Comparison of ENCODE assay signal across 15 cellular contexts in genomic region chr3:14415501-14415900, GRCh38. TPM values are rescaled to one million over a fixed set of nuclear protein-coding genes. Genes with fewer than 3 reads are reported as not detected.
DNase-seq lines count a peak whose midpoint lies in the region; ATAC-seq and TF ChIP-seq lines count a peak whose summit lies in the region.
"Had no signal": no experiment of that assay in that cellular context is flagged by ENCODE, and none has a peak within 500 bp of the region (broad histone marks: within the 10 kb centered on the region; RNA-seq: fewer than 3 reads in every experiment).

No MANE protein-coding gene starts in this region.

- H3K79me2 ChIP-seq in smooth muscle cell (ENCODE audit: low read depth) (no peaks in the 10 kb centered on the region), MM.1S (ENCODE audit: low read length) (no peaks in the 10 kb centered on the region)

- TF ChIP-seq CTCF in smooth muscle cell (IDR thresholded peaks at IDR 0.05; ENCODE audit: borderline replicate concordance, insufficient read depth, poor library complexity, severe bottlenecking), result no peak
- TF ChIP-seq CTCF in MM.1S (IDR thresholded peaks at IDR 0.05; ENCODE audit: low read length), result no peak

- peak overlapping the region; percentile 0 for H3K27ac Mint-ChIP-seq in T-helper 17 cell
- peak overlapping the region; percentile 8 to 41 for H3K27ac Mint-ChIP-seq in effector memory CD8-positive, alpha-beta T cell
- H3K27ac Mint-ChIP-seq: T-helper 1 cell treated with Interleukin-12 subunit alpha and Interleukin-12 subunit beta and Interleukin-4 antibody, amounts not matched to agents 30 μg/mL and 1 μg/mL, for 36 hours had no signal

- H3K4me1 Mint-ChIP-seq in T-helper 17 cell, result peaks cover 17% of the 10 kb centered on the region
- peaks cover 23 to 33% of the 10 kb centered on the region in 2 donors for H3K4me1 Mint-ChIP-seq in effector memory CD8-positive, alpha-beta T cell (ENCODE audit: low read depth in 2 of 2)

- peaks cover 4% of the 10 kb centered on the region for H3F3A ChIP-seq in smooth muscle cell (ENCODE audit: low read depth)
- no peaks in the 10 kb centered on the region for H3F3A ChIP-seq in MM.1S (ENCODE audit: insufficient read depth, low read length)

- H4K20me1 ChIP-seq in smooth muscle cell (ENCODE audit: low read depth), result no peaks in the 10 kb centered on the region
- H4K20me1 ChIP-seq in MM.1S (ENCODE audit: insufficient read depth, low read length), result no peaks in the 10 kb centered on the region

- no peak overlapping the region for H3K4me3 Mint-ChIP-seq in T-helper 17 cell
- H3K4me3 Mint-ChIP-seq in effector memory CD8-positive, alpha-beta T cell, result no peak overlapping the region
- H3K4me3 Mint-ChIP-seq: brain; T-helper 1 cell treated with Interleukin-12 subunit alpha and Interleukin-12 subunit beta and Interleukin-4 antibody, amounts not matched to agents 30 μg/mL and 1 μg/mL, for 36 hours had no signal

- WGBS in smooth muscle cell (ENCODE audit: low lambda C conversion rate), result 42% methylated on average over 5 of the region's 5 CpGs

- H3K9me2 ChIP-seq in MM.1S (replicated peaks; ENCODE audit: insufficient read depth, low read length), result no peaks in the 10 kb centered on the region

- ATAC-seq in T-helper 17 cell (no peak), GM21576 (IDR thresholded peaks at IDR 0.05; ENCODE audit: unreplicated experiment) (no peak)
- ATAC-seq in effector memory CD8-positive, alpha-beta T cell (replicated peaks), result no peak
- ATAC-seq: lower lobe of right lung had no signal

- H3K27ac ChIP-seq in smooth muscle cell (ENCODE audit: low read depth) (peak overlapping the region; percentile 69), MM.1S (ENCODE audit: low read length) (no peak overlapping the region)
- H3K27ac ChIP-seq: lower lobe of right lung, stomach had no signal

- H3K27me3 Mint-ChIP-seq in T-helper 17 cell, result no peaks in the 10 kb centered on the region
- H3K27me3 Mint-ChIP-seq in effector memory CD8-positive, alpha-beta T cell, result no peaks in the 10 kb centered on the region
- H3K27me3 Mint-ChIP-seq: brain had no signal

- peak overlapping the region; percentile 17 for H3K9ac ChIP-seq in smooth muscle cell (ENCODE audit: low read depth)
- H3K9ac ChIP-seq in MM.1S (ENCODE audit: low read length), result no peak overlapping the region

- H3K4me2 ChIP-seq in smooth muscle cell (peak overlapping the region; percentile 65), MM.1S (ENCODE audit: low read depth, low read length) (no peak overlapping the region)

- H3K9me3 ChIP-seq in T-helper 17 cell (ENCODE audit: control insufficient read depth, low read length, poor library complexity, severe bottlenecking), result no peaks in the 10 kb centered on the region
- H3K9me3 ChIP-seq in smooth muscle cell (replicated peaks; ENCODE audit: low read depth), result no peaks in the 10 kb centered on the region
- H3K9me3 ChIP-seq in MM.1S (replicated peaks; ENCODE audit: insufficient read depth, low read length), result no peaks in the 10 kb centered on the region
- H3K9me3 ChIP-seq: lower lobe of right lung, stomach had no signal

- H3K36me3 ChIP-seq in smooth muscle cell (ENCODE audit: low read depth) (no peaks in the 10 kb centered on the region), MM.1S (replicated peaks; ENCODE audit: insufficient read depth, low read length) (no peaks in the 10 kb centered on the region)

- H3K4me3 ChIP-seq in smooth muscle cell (no peak overlapping the region), MM.1S (ENCODE audit: low read length) (no peak overlapping the region)
- H3K4me3 ChIP-seq: lower lobe of right lung, stomach had no signal

- peaks cover 24% of the 10 kb centered on the region for H3K4me1 ChIP-seq in smooth muscle cell (ENCODE audit: low read depth)
- H3K4me1 ChIP-seq in MM.1S (ENCODE audit: low read length), result no peaks in the 10 kb centered on the region

- H3K9me3 Mint-ChIP-seq in effector memory CD8-positive, alpha-beta T cell, result no peaks in the 10 kb centered on the region
- H3K9me3 Mint-ChIP-seq: brain; T-helper 1 cell treated with Interleukin-12 subunit alpha and Interleukin-12 subunit beta and Interleukin-4 antibody, amounts not matched to agents 30 μg/mL and 1 μg/mL, for 36 hours had no signal

- H3K36me3 Mint-ChIP-seq in T-helper 17 cell (ENCODE audit: low read depth), result peaks cover 4% of the 10 kb centered on the region
- H3K36me3 Mint-ChIP-seq in effector memory CD8-positive, alpha-beta T cell (ENCODE audit: insufficient read depth), result peaks cover 47% of the 10 kb centered on the region

- H3K27me3 ChIP-seq in smooth muscle cell (ENCODE audit: low read depth) (no peaks in the 10 kb centered on the region), MM.1S (replicated peaks; ENCODE audit: insufficient read depth, low read length) (no peaks in the 10 kb centered on the region)
- H3K27me3 ChIP-seq: stomach had no signal

- H2AFZ ChIP-seq in smooth muscle cell (ENCODE audit: low read depth) (no peak overlapping the region), MM.1S (ENCODE audit: low read length) (no peak overlapping the region)

- DNase-seq in EL (peak; percentile 94), T-helper 17 cell (no peak), smooth muscle cell (lab: John Stamatoyannopoulos, UW; ENCODE audit: unreplicated experiment) (no peak), MM.1S (no peak)
- DNase-seq in effector memory CD8-positive, alpha-beta T cell, result no peak
- no peak for DNase-seq in stimulated activated CD4-positive, alpha-beta T cell treated with anti-CD3 and anti-CD28 coated beads, Interleukin-4, amount 100 ng/mL, for 24 hours
- DNase-seq: activated CD4-positive, alpha-beta T cell treated with anti-CD3 and anti-CD28 coated beads for 4 hours; hippocampal formation; lower lobe of right lung; NCI-H446; OCI-M1; stomach had no signal

RNA-seq across cellular contexts. Expression of gene SLC6A6, which starts 13.1 kb away (rescaled TPM):
- total RNA-seq in T-helper 17 cell (10 to 100 TPM; 51.8 to 68.6 TPM), smooth muscle cell (11.7 and 13.9 TPM in 2 replicates)
- 8.5 and 9.4 TPM in 2 replicates for polyA plus RNA-seq in smooth muscle cell
